ENCODE assay signal across 16 cellular contexts in the genomic region with DNA sequence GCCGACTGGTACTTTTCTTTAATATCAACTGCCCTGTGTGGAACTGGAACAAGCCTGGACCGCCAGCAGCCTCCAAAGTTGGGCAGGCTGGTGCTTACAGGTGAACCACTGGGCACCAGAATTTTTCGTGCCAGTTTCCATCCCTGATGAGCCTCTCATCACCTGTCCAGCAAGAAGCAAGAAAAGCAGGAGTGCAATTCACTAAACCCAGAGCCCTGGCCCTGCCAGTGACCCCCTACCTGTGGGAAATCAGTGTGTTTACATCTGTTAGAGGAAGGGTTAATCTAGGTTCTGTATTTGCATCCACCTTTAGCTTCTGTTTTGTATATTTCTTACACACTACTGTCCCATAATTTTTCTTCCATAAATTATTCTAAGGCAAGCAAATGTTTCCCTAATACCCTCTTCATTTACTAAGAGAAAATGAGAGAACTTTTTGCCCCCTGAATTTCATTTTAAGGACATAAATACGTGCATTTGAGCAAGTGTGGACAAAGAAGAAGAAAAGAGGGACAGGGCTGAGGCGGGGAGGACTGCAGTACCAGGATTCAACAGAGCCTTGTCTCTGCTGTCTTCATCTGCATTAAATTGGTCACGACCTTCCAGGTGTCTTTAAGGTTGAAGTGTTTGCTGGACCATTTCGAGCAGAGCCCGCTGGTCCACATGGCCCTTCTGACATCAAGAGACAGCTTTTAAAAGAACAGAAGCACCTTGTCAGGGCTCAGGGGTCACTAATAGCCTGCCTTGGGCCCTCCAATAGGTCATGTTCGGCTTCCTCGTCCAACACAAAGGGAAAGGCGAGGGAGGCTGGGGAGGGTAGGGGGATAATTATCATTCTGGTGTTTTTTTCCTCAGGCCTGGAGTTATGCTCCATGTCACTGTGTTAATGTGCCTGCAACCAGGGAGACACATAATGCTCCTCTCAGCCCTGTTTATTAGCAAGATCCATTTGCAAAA.
DNase-seq lines count a peak whose midpoint lies in the region; ATAC-seq, FAIRE-seq and TF ChIP-seq lines count a peak whose summit lies in the region.
"Had no signal": no experiment of that assay in that cellular context is flagged by ENCODE, and none has a peak within 500 bp of the region (broad histone marks: within the 10 kb centered on the region; RNA-seq: fewer than 3 reads in every experiment).

No MANE protein-coding gene starts in this region.

- H3K4me3 ChIP-seq in HUES48 (ENCODE audit: low read depth, low read length) (no peak overlapping the region), bronchial epithelial cell (ENCODE audit: low read depth, low read length) (no peak overlapping the region), neural cell (ENCODE audit: low read length) (no peak overlapping the region)

- no peak overlapping the region for H3K4me2 ChIP-seq in neural cell (ENCODE audit: low read length)

- H3K27me3 ChIP-seq in HUES48 (ENCODE audit: control insufficient read depth, insufficient read depth, low read length) (no peaks in the 10 kb centered on the region), bronchial epithelial cell (ENCODE audit: control insufficient read depth, insufficient read depth, low read length) (no peaks in the 10 kb centered on the region), neural cell (ENCODE audit: insufficient read depth, low read depth, low read length) (no peaks in the 10 kb centered on the region)
- H3K27me3 ChIP-seq: BE2C had no signal

- DNase-seq in NCI-H2227 (lab: John Stamatoyannopoulos, UW; ENCODE audit: unreplicated experiment) (peak; percentile 73), bronchial epithelial cell (ENCODE audit: low read depth) (no peak), AG20443 (ENCODE audit: low spot score) (no peak)
- DNase-seq: BE2C; CD4-positive, alpha-beta T cell; KG1; NCI-H1694 treated with DMSO at 0.1 percent for 48 hours; NCI-H2171; RPMI8226; SIG-M5 had no signal

- H3K9me3 ChIP-seq in HUES48 (ENCODE audit: control insufficient read depth, insufficient read depth, low read length) = no peaks in the 10 kb centered on the region
- peaks cover 4% of the 10 kb centered on the region for H3K9me3 ChIP-seq in neural cell (ENCODE audit: low read length)
- H3K9me3 ChIP-seq: BE2C had no signal

- no peak for TF ChIP-seq RAD21 in neural cell (conservative IDR thresholded peaks at IDR 0.05)

- H3K27ac ChIP-seq in HUES48 (ENCODE audit: low read depth, low read length) (peak overlapping the region; percentile 43), neural cell (ENCODE audit: low read length) (peak overlapping the region; percentile 55)

- H3K9me2 ChIP-seq in neural cell (ENCODE audit: insufficient read depth, low read length) = no peaks in the 10 kb centered on the region

- peak; percentile 55 for FAIRE-seq in bronchial epithelial cell (lab: Jason Lieb, UNC)
- FAIRE-seq: HepG2 had no signal

- no peaks in the 10 kb centered on the region for H4K20me1 ChIP-seq in neural cell (ENCODE audit: insufficient read depth)

- peaks cover 36% of the 10 kb centered on the region for H3K4me1 ChIP-seq in HUES48 (ENCODE audit: control insufficient read depth, insufficient read depth, low read length)
- H3K4me1 ChIP-seq: BE2C had no signal

- ATAC-seq in GM19023 (IDR thresholded peaks at IDR 0.05; ENCODE audit: unreplicated experiment) = no peak
- no peak for ATAC-seq in HG03457 (IDR thresholded peaks at IDR 0.05; ENCODE audit: unreplicated experiment)
- ATAC-seq in GM19452 (IDR thresholded peaks at IDR 0.05; ENCODE audit: unreplicated experiment) = no peak

- H3K36me3 ChIP-seq in HUES48 (ENCODE audit: control insufficient read depth, insufficient read depth, low read length) = no peaks in the 10 kb centered on the region
- H3K36me3 ChIP-seq in bronchial epithelial cell (ENCODE audit: control insufficient read depth, insufficient read depth, low read length) = no peaks in the 10 kb centered on the region
- H3K36me3 ChIP-seq in neural cell (ENCODE audit: insufficient read depth, low read length) = no peaks in the 10 kb centered on the region
- H3K36me3 ChIP-seq: BE2C had no signal

- no peak for TF ChIP-seq EP300 in neural cell (conservative IDR thresholded peaks at IDR 0.05; ENCODE audit: poor library complexity, severe bottlenecking)

- peak overlapping the region; percentile 47 for H2AFZ ChIP-seq in neural cell (ENCODE audit: low read depth, low read length)

- no peaks in the 10 kb centered on the region for H3F3A ChIP-seq in neural cell (ENCODE audit: insufficient read depth, low read length, poor library complexity, severe bottlenecking)

- H3K9ac ChIP-seq in HUES48 (ENCODE audit: low read depth, low read length) (no peak overlapping the region), neural cell (ENCODE audit: low read length) (peak overlapping the region; percentile 6)

- TF ChIP-seq CTCF in bronchial epithelial cell (IDR thresholded peaks at IDR 0.05; ENCODE audit: insufficient read depth, low read length, severe bottlenecking) (no peak), neural cell (IDR thresholded peaks at IDR 0.05; ENCODE audit: poor library complexity, severe bottlenecking) (no peak)

- no peaks in the 10 kb centered on the region for H3K79me2 ChIP-seq in neural cell (replicated peaks; ENCODE audit: insufficient read depth, low read length)

TF ChIP-seq in neural cell, 6 proteins besides CTCF, POLR2A, EP300 and RAD21:
- no peak for TF ChIP-seq EZH2 (IDR thresholded peaks at IDR 0.05; ENCODE audit: borderline replicate concordance, insufficient read depth, low read length, poor library complexity, severe bottlenecking)
- no peak for TF ChIP-seq SMC3 (conservative IDR thresholded peaks at IDR 0.05; ENCODE audit: poor library complexity)
- peak; percentile 2 for TF ChIP-seq POLR2AphosphoS5 (IDR thresholded peaks at IDR 0.05)
TF ChIP-seq in neural cell: peak in this region for 1.
